In genomic region chr2:118153433-118153832, GRCh38 we compare ENCODE assay signal across 8 cellular contexts.
"Had no signal": no experiment of that assay in that cellular context is flagged by ENCODE, and none has a peak within 500 bp of the region (broad histone marks: within the 10 kb centered on the region; RNA-seq: fewer than 3 reads in every experiment).

No MANE protein-coding gene starts in this region.

- H3K9me3 Mint-ChIP-seq: HFFc6 had no signal

- H3K4me3 Mint-ChIP-seq: HFFc6 had no signal

- H3K27ac Mint-ChIP-seq: HFFc6 had no signal

- FAIRE-seq: K562 had no signal

- DNase-seq: GM23248, GOT3, H7, HFFc6, IMR-90 had no signal

- H3K36me3 ChIP-seq: HAP-1 had no signal

- H3K4me3 ChIP-seq: GM23248, HAP-1, K562 had no signal

- H3K4me1 ChIP-seq: HAP-1 had no signal

- H3K9me3 ChIP-seq: HAP-1 had no signal

- H3K27ac ChIP-seq: GM23248, HL-60 had no signal
